8 cellular contexts compared by ENCODE assay signal in the genomic region with DNA sequence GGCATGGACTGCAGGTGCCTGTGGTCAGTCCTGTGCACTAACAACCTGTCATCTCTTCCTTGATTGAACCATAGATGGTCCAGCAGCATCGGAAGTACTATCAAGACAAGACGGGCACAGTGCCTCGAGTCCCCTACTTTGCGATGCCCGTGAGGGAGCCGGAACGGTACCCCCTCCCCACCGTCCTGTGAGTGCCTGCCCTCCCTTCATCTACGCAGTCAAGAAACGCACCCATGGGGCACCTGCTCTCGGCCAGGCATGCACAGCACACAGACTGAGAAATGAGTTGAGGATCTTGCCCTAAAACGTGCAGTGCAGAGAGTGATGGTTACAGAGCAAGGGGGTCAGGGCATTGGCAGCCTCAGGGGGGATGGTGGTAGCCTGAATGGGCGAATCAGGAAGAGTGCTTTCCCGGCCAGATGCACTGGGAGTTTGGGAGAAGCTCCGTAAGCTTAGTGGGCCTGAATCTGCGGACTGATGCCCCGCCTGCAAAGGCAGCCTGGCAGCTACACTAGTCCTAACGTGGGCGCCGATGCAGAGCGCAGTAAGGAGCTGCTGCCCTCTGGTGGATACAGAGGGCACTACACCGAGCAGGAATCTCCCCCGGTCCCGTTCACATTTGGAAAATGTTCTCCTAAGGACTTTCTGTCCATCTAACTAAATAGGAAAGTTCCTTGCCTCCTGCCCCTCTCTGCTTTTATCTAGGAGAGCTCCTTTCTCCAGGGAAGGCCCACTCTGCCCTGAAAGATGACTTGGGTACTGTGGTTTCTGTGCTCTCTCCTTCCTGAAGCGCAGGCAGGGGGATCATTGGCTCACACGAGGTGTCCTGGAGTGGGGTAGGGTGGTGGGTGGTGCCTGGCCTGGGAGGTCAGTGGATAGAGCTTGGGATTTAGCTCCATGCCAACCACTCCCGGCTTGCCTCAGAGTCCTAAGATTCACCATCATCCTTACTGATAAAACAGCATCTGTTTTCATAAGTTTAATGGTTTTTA.
DNase-seq lines count a peak whose midpoint lies in the region; ATAC-seq and TF ChIP-seq lines count a peak whose summit lies in the region.

No MANE protein-coding gene starts in this region.

- no peaks in the 10 kb centered on the region for H3K9me3 ChIP-seq in Loucy (ENCODE audit: insufficient read depth, low read depth, low read length)
- no peaks in the 10 kb centered on the region for H3K9me3 ChIP-seq in aorta (ENCODE audit: control insufficient read depth, low read length)

- H3K4me3 Mint-ChIP-seq in progenitor cell of endocrine pancreas (ENCODE audit: low read depth), result no peak overlapping the region

- peak overlapping the region; percentile 33 for H3K27ac Mint-ChIP-seq in progenitor cell of endocrine pancreas

- no peaks in the 10 kb centered on the region for H4K20me1 ChIP-seq in Loucy (ENCODE audit: insufficient read depth, low read length, poor library complexity, severe bottlenecking)

- in situ Hi-C loops in SK-MEL-5 (cut with HindIII; ENCODE audit: low pct_unique_long_range_greater_than_20kb, low sequenced_read_pairs), result no loop called here

- DNase-seq in ELF-1 (ENCODE audit: low read depth, low spot score) (peak; percentile 89), SK-MEL-5 (ENCODE audit: low read depth, low spot score) (peak; percentile 78), Right ventricle myocardium superior (peak; percentile 69), progenitor cell of endocrine pancreas (ENCODE audit: low spot score, unreplicated experiment) (peak; percentile 60), aorta (peak; percentile 79 to 90)
- peak; percentile 66 for DNase-seq in activated naive CD4-positive, alpha-beta T cell treated with Interleukin-2 at 50 U/mL for 16 hours

- H3K4me2 ChIP-seq in Loucy (ENCODE audit: low read depth, low read length, poor library complexity, severe bottlenecking), result peak overlapping the region; percentile 52

- TF ChIP-seq CTCF in Loucy (conservative IDR thresholded peaks at IDR 0.05; ENCODE audit: low read length) (peak; percentile 97), progenitor cell of endocrine pancreas (IDR thresholded peaks at IDR 0.05; ENCODE audit: unreplicated experiment) (peak; percentile 98)

- no peak overlapping the region for H3K27ac ChIP-seq in aorta (ENCODE audit: low read depth in 1 of 2, low read length in 2 of 2)

- no peaks in the 10 kb centered on the region for H3K36me3 Mint-ChIP-seq in progenitor cell of endocrine pancreas (ENCODE audit: insufficient read depth)

- H3K4me1 ChIP-seq in Loucy (ENCODE audit: insufficient read depth, low read length, poor library complexity, severe bottlenecking), result no peaks in the 10 kb centered on the region
- no peaks in the 10 kb centered on the region for H3K4me1 ChIP-seq in aorta (ENCODE audit: control insufficient read depth in 1 of 2, insufficient read depth in 2 of 2, low read length in 2 of 2)

- no peaks in the 10 kb centered on the region for H3K27me3 ChIP-seq in Loucy (ENCODE audit: insufficient read depth, low read length, poor library complexity, severe bottlenecking)
- H3K27me3 ChIP-seq in aorta (ENCODE audit: control insufficient read depth in 1 of 2, insufficient read depth in 2 of 2, low read length in 1 of 2), result no peaks in the 10 kb centered on the region

- no peaks in the 10 kb centered on the region for H3K9me2 ChIP-seq in Loucy (replicated peaks; ENCODE audit: low read depth, low read length)

- no peaks in the 10 kb centered on the region for H3K36me3 ChIP-seq in Loucy (ENCODE audit: insufficient read depth, low read length)
- H3K36me3 ChIP-seq in aorta (ENCODE audit: control insufficient read depth in 1 of 2, insufficient read depth in 2 of 2, low read length in 1 of 2), result no peaks in the 10 kb centered on the region

- no peaks in the 10 kb centered on the region for H3F3A ChIP-seq in Loucy (ENCODE audit: low read depth)

- H3K4me3 ChIP-seq in Loucy (ENCODE audit: low read length, poor library complexity, severe bottlenecking) (no peak overlapping the region), aorta (ENCODE audit: low read length in 2 of 2) (no peak overlapping the region)

- ATAC-seq in Right ventricle myocardium superior (ENCODE audit: poor library complexity) (peak; percentile 81), aorta (ENCODE audit: low FRiP score) (peak; percentile 62), GM18502 (IDR thresholded peaks at IDR 0.05; ENCODE audit: poor library complexity, unreplicated experiment) (no peak)

- H3K9ac ChIP-seq in Loucy (ENCODE audit: low read depth, low read length, poor library complexity, severe bottlenecking), result peak overlapping the region; percentile 54

- 44 to 45% methylated on average over 27 of the region's 27 CpGs for WGBS in aorta, 2 donors

- no peaks in the 10 kb centered on the region for H3K9me3 Mint-ChIP-seq in progenitor cell of endocrine pancreas (ENCODE audit: low read depth)

- peak overlapping the region; percentile 82 for H2AFZ ChIP-seq in Loucy (ENCODE audit: low read length)

- H3K79me2 ChIP-seq in Loucy (ENCODE audit: insufficient read depth, low read length), result no peaks in the 10 kb centered on the region

- peaks cover 58% of the 10 kb centered on the region for H3K27me3 Mint-ChIP-seq in progenitor cell of endocrine pancreas

- intact Hi-C loops in Right ventricle myocardium superior (cut with DNase I), result loop anchor here (10.0 kb wide), 1 partner anchor 73 kb away; no protein-coding TSS in a partner anchor
- intact Hi-C loops in aorta (cut with DNase I), result loop anchor here in 1 of 2 donors (5.0 kb wide), 1 partner anchor 75 kb away; no protein-coding TSS in a partner anchor

- no peaks in the 10 kb centered on the region for H3K4me1 Mint-ChIP-seq in progenitor cell of endocrine pancreas (ENCODE audit: low read depth)
